In genomic region chr19:14080887-14081796, GRCh38 we compare ENCODE assay signal across 8 cellular contexts. TPM values are rescaled to one million over a fixed set of nuclear protein-coding genes. Genes with fewer than 3 reads are reported as not detected.
A peak's percentile ranks its signal among the peaks of the same experiment; 100 is the strongest.
DNase-seq lines count a peak whose midpoint lies in the region; ATAC-seq and TF ChIP-seq lines count a peak whose summit lies in the region.

No MANE protein-coding gene starts in this region.

- BruUV-seq in Panc1 (replicated peaks; lab: Mats Ljungman, UMichigan) = no TSS peak

- no peaks in the 10 kb centered on the region for H3K27me3 Mint-ChIP-seq in activated T-cell treated with anti-CD3 and anti-CD28 coated beads, Interleukin-2, amount 50 U/mL, for 72 hours (ENCODE audit: low read depth)

- POLR2A ChIA-PET in Panc1 (lab: Charles Lee) = interaction anchor here (0.6 kb wide), 2 partner anchors 12 to 53 kb away, joined by 3 to 10 read pairs; no protein-coding TSS in a partner anchor

- peak overlapping the region; percentile 92 to 95 for H3K4me3 Mint-ChIP-seq in activated T-cell treated with anti-CD3 and anti-CD28 coated beads, Interleukin-2, amount 50 U/mL, for 72 hours

- H3K36me3 Mint-ChIP-seq in activated T-cell treated with anti-CD3 and anti-CD28 coated beads, Interleukin-2, amount 50 U/mL, for 72 hours (ENCODE audit: insufficient read depth in 2 of 2) = no peaks in the 10 kb centered on the region

- 0 to 1% methylated on average over 31 to 37 of the region's 50 CpGs for WGBS in esophagus squamous epithelium, 2 donors

- H3K4me2 ChIP-seq in KMS-11 = peak overlapping the region; percentile 75

- CTCF ChIA-PET in Panc1 (lab: Charles Lee) = interaction anchor here (0.6 kb wide), 2 partner anchors 122 to 318 kb away, joined by 3 to 4 read pairs; no protein-coding TSS in a partner anchor

- H3K36me3 ChIP-seq in KMS-11 (ENCODE audit: insufficient read depth) (no peaks in the 10 kb centered on the region), Panc1 (ENCODE audit: control insufficient read depth, insufficient read depth, low read length) (no peaks in the 10 kb centered on the region), esophagus squamous epithelium (no peaks in the 10 kb centered on the region), muscle layer of duodenum (ENCODE audit: control insufficient read depth in 1 of 2, insufficient read depth in 2 of 2, low read length in 2 of 2) (no peaks in the 10 kb centered on the region)

- in situ Hi-C loops in Panc1 (cut with HindIII; ENCODE audit: low pct_unique_long_range_greater_than_20kb, low sequenced_read_pairs) = no loop called here

- peak in 3 of 4 donors; percentile 50 to 68 (median 66) for TF ChIP-seq POLR2A in esophagus squamous epithelium (IDR thresholded peaks at IDR 0.05)

- peaks cover 17% of the 10 kb centered on the region for H3K4me1 Mint-ChIP-seq in activated T-cell treated with anti-CD3 and anti-CD28 coated beads, Interleukin-2, amount 50 U/mL, for 72 hours (ENCODE audit: low read depth)

- H3K79me2 ChIP-seq in KMS-11 (ENCODE audit: insufficient read depth, low read depth) = no peaks in the 10 kb centered on the region

- peak overlapping the region; percentile 61 for H3K9ac ChIP-seq in KMS-11

- H3K27me3 ChIP-seq in KMS-11 (ENCODE audit: insufficient read depth, low read depth) (no peaks in the 10 kb centered on the region), Panc1 (ENCODE audit: control insufficient read depth, insufficient read depth, low read length) (no peaks in the 10 kb centered on the region), esophagus squamous epithelium (no peaks in the 10 kb centered on the region), muscle layer of duodenum (ENCODE audit: low read depth, low read length) (no peaks in the 10 kb centered on the region)

- peak; percentile 88 for ATAC-seq in GM21786 (IDR thresholded peaks at IDR 0.05; ENCODE audit: unreplicated experiment)
- ATAC-seq in Panc1 = peak; percentile 94
- peak; percentile 94 to 96 for ATAC-seq in activated T-cell treated with anti-CD3 and anti-CD28 coated beads, Interleukin-2, amount 50 U/mL, for 72 hours (replicated peaks in 1 of 2)

- no peaks in the 10 kb centered on the region for H3K9me3 Mint-ChIP-seq in activated T-cell treated with anti-CD3 and anti-CD28 coated beads, Interleukin-2, amount 50 U/mL, for 72 hours

- H3K27ac ChIP-seq in KMS-11 (peak overlapping the region; percentile 35), Panc1 (ENCODE audit: low read length) (peak overlapping the region; percentile 90), esophagus squamous epithelium (peak overlapping the region; percentile 92 to 97 (median 94)), muscle layer of duodenum (ENCODE audit: low read length) (peak overlapping the region; percentile 94)

- DNase-seq in DMS79 treated with DMSO at 0.1 percent for 48 hours (lab: John Stamatoyannopoulos, UW) = peak; percentile 98
- DNase-seq in Panc1 (ENCODE audit: low read depth, low spot score) = peak; percentile 97
- DNase-seq in activated T-cell treated with anti-CD3 and anti-CD28 coated beads, Interleukin-2, amount 50 U/mL, for 72 hours = peak; percentile 99
- peak; percentile 90 for DNase-seq in esophagus squamous epithelium (lab: John Stamatoyannopoulos, UW)
- DNase-seq in stimulated activated CD8-positive, alpha-beta memory T cell treated with anti-CD3 and anti-CD28 coated beads, Interleukin-7, amount 100 ng/mL, for 24 hours (ENCODE audit: low read depth) = peak; percentile 99

- H3K4me1 ChIP-seq in KMS-11 (ENCODE audit: low read depth, poor library complexity, severe bottlenecking) = peaks cover 10% of the 10 kb centered on the region
- peaks cover 6% of the 10 kb centered on the region for H3K4me1 ChIP-seq in Panc1 (ENCODE audit: control insufficient read depth, insufficient read depth, low read length)
- H3K4me1 ChIP-seq in esophagus squamous epithelium = peaks cover 16 to 31% (median 19%) of the 10 kb centered on the region in 3 donors
- peaks cover 7 to 18% of the 10 kb centered on the region in 2 donors for H3K4me1 ChIP-seq in muscle layer of duodenum (ENCODE audit: control insufficient read depth in 1 of 2, insufficient read depth in 2 of 2, low read length in 2 of 2)

- intact Hi-C loops in Panc1 (cut with micrococcal nuclease; ENCODE audit: unreplicated experiment) = no loop called here
- intact Hi-C loops in esophagus squamous epithelium (cut with DNase I) = no loop called here

- no peaks in the 10 kb centered on the region for H3K9me3 ChIP-seq in Panc1 (ENCODE audit: control insufficient read depth, insufficient read depth, low read depth, low read length)
- H3K9me3 ChIP-seq in esophagus squamous epithelium = no peaks in the 10 kb centered on the region
- no peaks in the 10 kb centered on the region for H3K9me3 ChIP-seq in muscle layer of duodenum (ENCODE audit: control insufficient read depth in 1 of 2, low read length in 2 of 2)

- H3K27ac Mint-ChIP-seq in activated T-cell treated with anti-CD3 and anti-CD28 coated beads, Interleukin-2, amount 50 U/mL, for 72 hours = peak overlapping the region; percentile 86

- no peak overlapping the region for H3K4me3 ChIP-seq in KMS-11 (IDR thresholded peaks at IDR 0.05; ENCODE audit: insufficient read depth, low read depth, low read length)
- peak overlapping the region; percentile 71 to 86 for H3K4me3 ChIP-seq in Panc1 (ENCODE audit: low read depth in 2 of 2, low read length in 2 of 2)
- peak overlapping the region; percentile 72 to 81 (median 76) for H3K4me3 ChIP-seq in esophagus squamous epithelium
- H3K4me3 ChIP-seq in muscle layer of duodenum (ENCODE audit: low read depth in 1 of 2, low read length in 2 of 2) = peak overlapping the region; percentile 83 to 91

- H2AFZ ChIP-seq in KMS-11 (ENCODE audit: low read depth) = peak overlapping the region; percentile 72

- no peaks in the 10 kb centered on the region for H4K20me1 ChIP-seq in KMS-11 (ENCODE audit: insufficient read depth)

- TF ChIP-seq CTCF in KMS-11 (conservative IDR thresholded peaks at IDR 0.05; ENCODE audit: low read depth, low read length) (no peak), Panc1 (IDR thresholded peaks at IDR 0.05) (no peak), esophagus squamous epithelium (IDR thresholded peaks at IDR 0.05) (peak in 2 of 6 experiments; percentile 13 to 31)

RNA-seq across cellular contexts. Expression of gene C19orf67, which starts 4.4 kb away (rescaled TPM):
- 0.28 TPM for total RNA-seq in Panc1 (2021; ENCODE audit: unreplicated experiment)
- polyA plus RNA-seq in Panc1 (2012; ENCODE audit: insufficient read length) = not detected
- not detected for total RNA-seq in activated T-cell treated with anti-CD3 and anti-CD28 coated beads, Interleukin-2, amount 50 U/mL, for 72 hours
- not detected for total RNA-seq in esophagus squamous epithelium

RNA-seq across cellular contexts. Expression of gene MISP3, which starts 8.6 kb away (rescaled TPM):
- total RNA-seq in Panc1 (2021; ENCODE audit: unreplicated experiment) = 1.5 TPM
- 2.9 TPM for polyA plus RNA-seq in Panc1 (2012; ENCODE audit: insufficient read length)
- 1 to 10 TPM; 4.6 to 5.8 TPM for total RNA-seq in activated T-cell treated with anti-CD3 and anti-CD28 coated beads, Interleukin-2, amount 50 U/mL, for 72 hours
- 1 to 10 TPM; 2.0 to 8.9 (median 4.0) TPM for total RNA-seq in esophagus squamous epithelium

RNA-seq across cellular contexts. Expression of gene SAMD1, which starts 9.4 kb away (rescaled TPM):
- total RNA-seq in Panc1 (2021; ENCODE audit: unreplicated experiment) = 82.0 TPM
- 73.2 TPM for polyA plus RNA-seq in Panc1 (2012; ENCODE audit: insufficient read length)
- 10 to 100 TPM; 41.6 to 77.1 TPM for total RNA-seq in activated T-cell treated with anti-CD3 and anti-CD28 coated beads, Interleukin-2, amount 50 U/mL, for 72 hours
- 10 to 100 TPM; 16.8 to 32.2 (median 27.1) TPM for total RNA-seq in esophagus squamous epithelium

RNA-seq across cellular contexts. Expression of gene PALM3, which starts 19.3 kb away (rescaled TPM):
- total RNA-seq in Panc1 (2021; ENCODE audit: unreplicated experiment) (0.54 TPM), esophagus squamous epithelium (not detected)
- 1.3 TPM for polyA plus RNA-seq in Panc1 (2012; ENCODE audit: insufficient read length)
- under 1 TPM in 1 of 2 donors, not detected in 1; 0.10 TPM for total RNA-seq in activated T-cell treated with anti-CD3 and anti-CD28 coated beads, Interleukin-2, amount 50 U/mL, for 72 hours

RNA-seq across cellular contexts. Expression of gene PRKACA, which starts 36.4 kb away (rescaled TPM):
- 70.8 TPM for total RNA-seq in Panc1 (2021; ENCODE audit: unreplicated experiment)
- polyA plus RNA-seq in Panc1 (2012; ENCODE audit: insufficient read length) = 50.7 TPM
- total RNA-seq in activated T-cell treated with anti-CD3 and anti-CD28 coated beads, Interleukin-2, amount 50 U/mL, for 72 hours = 10 to 100 TPM; 67.7 to 75.0 TPM
- total RNA-seq in esophagus squamous epithelium = 10 to 100 TPM; 28.6 to 42.8 (median 37.0) TPM

Comparison
In these comparisons a context has a peak if more than half of its experiments do, and no peak if none do; other contexts are left out.
1. H3K27ac ChIP-seq: peak in every context shown above with its lines; median percentile 94 in muscle layer of duodenum; 94 in esophagus squamous epithelium; 90 in Panc1; 35 in KMS-11.